8 cellular contexts compared by ENCODE assay signal in the genomic region with DNA sequence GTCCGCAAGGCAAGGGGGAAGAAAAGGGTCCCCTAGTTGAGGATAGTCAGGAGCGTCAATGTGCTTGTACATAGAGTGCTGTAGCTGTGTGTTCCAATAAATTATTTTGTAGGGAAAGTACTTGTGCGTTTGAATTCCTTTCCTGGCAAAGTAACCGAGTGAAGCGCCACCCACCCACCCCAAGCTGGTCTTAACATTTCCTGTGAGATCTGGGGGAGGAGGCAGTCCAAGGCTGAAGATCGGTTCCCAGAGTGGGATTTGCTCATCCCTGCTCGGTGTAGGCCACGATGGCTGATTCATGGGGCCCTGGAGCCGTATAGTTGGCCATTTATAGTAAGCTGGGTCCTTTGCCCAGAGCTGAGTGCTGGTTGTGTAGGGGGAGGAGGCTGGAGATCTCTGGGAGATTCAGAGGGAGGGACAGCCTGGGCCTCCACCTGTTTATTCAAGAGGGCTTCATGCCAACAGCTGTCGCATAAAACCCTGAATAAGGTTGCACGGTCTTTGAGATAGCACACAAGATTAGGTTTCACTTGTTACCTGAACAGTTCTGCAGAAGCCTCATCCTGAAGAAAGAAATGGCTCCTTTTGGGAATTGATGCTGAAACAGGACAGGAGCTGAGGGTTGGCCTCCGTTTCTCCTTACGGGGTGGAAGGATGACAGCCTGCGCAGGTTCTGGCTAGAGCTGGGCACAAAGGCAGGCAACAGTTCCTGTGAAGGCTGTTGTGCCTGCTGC. TPM values are rescaled to one million over a fixed set of nuclear protein-coding genes. Genes with fewer than 3 reads are reported as not detected.
DNase-seq lines count a peak whose midpoint lies in the region; ATAC-seq and TF ChIP-seq lines count a peak whose summit lies in the region.

No MANE protein-coding gene starts in this region.

- no peak overlapping the region for H3K23ac ChIP-seq in mesendoderm (ENCODE audit: low read length)

- H3K79me1 ChIP-seq in mesendoderm (ENCODE audit: low read length), result peaks cover 13% of the 10 kb centered on the region

- TF ChIP-seq CTCF in GM12865 (IDR thresholded peaks at IDR 0.05; ENCODE audit: insufficient read depth, low read depth, low read length, missing control alignments), result no peak

- no peak for ATAC-seq in GM19455 (IDR thresholded peaks at IDR 0.05; ENCODE audit: unreplicated experiment)

- H3K4ac ChIP-seq in mesendoderm (ENCODE audit: low read depth, low read length), result no peak overlapping the region

- no peak overlapping the region for H2AK5ac ChIP-seq in mesendoderm (ENCODE audit: low read length)

- H2BK5ac ChIP-seq in mesendoderm (ENCODE audit: low read length), result no peak overlapping the region

- peak overlapping the region; percentile 70 for H3K9ac ChIP-seq in mesendoderm (ENCODE audit: low read length)

- H3K36me3 ChIP-seq in mesendoderm (ENCODE audit: control insufficient read depth, insufficient read depth, low read length), result peaks cover 28% of the 10 kb centered on the region
- no peaks in the 10 kb centered on the region for H3K36me3 ChIP-seq in urinary bladder (ENCODE audit: insufficient read depth)

- no CpG with 5 or more reads among the region's 14 CpGs for WGBS in mesendoderm (ENCODE audit: extremely low coverage, insufficient coverage, low lambda C conversion rate)
- 8% methylated on average over 14 of the region's 14 CpGs for WGBS in urinary bladder

- H3K27me3 ChIP-seq in mesendoderm (ENCODE audit: insufficient read depth, low read length, poor library complexity), result no peaks in the 10 kb centered on the region

- no peak overlapping the region for H2BK15ac ChIP-seq in mesendoderm (replicated peaks; ENCODE audit: low read depth)

- in situ Hi-C loops in ACHN (cut with HindIII; ENCODE audit: low pct_ligation_motif_present, low pct_unique_long_range_greater_than_20kb, low sequenced_read_pairs), result no loop called here

- H3K4me3 ChIP-seq in GM12865 (ENCODE audit: low read depth, low read length) (peak overlapping the region; percentile 91), mesendoderm (ENCODE audit: low read length) (peak overlapping the region; percentile 27), urinary bladder (ENCODE audit: low read depth, low read length) (peak overlapping the region; percentile 20)

- no peak overlapping the region for H2BK120ac ChIP-seq in mesendoderm (ENCODE audit: low read depth, low read length)

- no peak overlapping the region for H3K18ac ChIP-seq in mesendoderm (ENCODE audit: low read length)

- DNase-seq in ACHN (peak; percentile 36), GM12865 (ENCODE audit: low read depth) (peak; percentile 65), cerebellum (ENCODE audit: low spot score) (peak; percentile 60), mesendoderm (no peak), globus pallidus (ENCODE audit: low spot score) (no peak)

- peaks cover 34% of the 10 kb centered on the region for H3K79me2 ChIP-seq in mesendoderm (ENCODE audit: control insufficient read depth, insufficient read depth, low read length)

- H3K4me2 ChIP-seq in mesendoderm (ENCODE audit: low read length), result peak overlapping the region; percentile 96

- H3K4me1 ChIP-seq in mesendoderm (ENCODE audit: control insufficient read depth, low read depth, low read length), result peaks cover 5% of the 10 kb centered on the region
- H3K4me1 ChIP-seq in urinary bladder (ENCODE audit: insufficient read depth), result no peaks in the 10 kb centered on the region

- peak overlapping the region; percentile 81 for H3K56ac ChIP-seq in mesendoderm (ENCODE audit: low read length)

- H4K5ac ChIP-seq in mesendoderm (ENCODE audit: low read length), result no peak overlapping the region

- H4K8ac ChIP-seq in mesendoderm (ENCODE audit: low read depth, low read length), result no peak overlapping the region

- no peak overlapping the region for H3K27ac ChIP-seq in mesendoderm (ENCODE audit: low read depth, low read length)
- H3K27ac ChIP-seq in urinary bladder (ENCODE audit: low read depth), result peak overlapping the region; percentile 27

TF ChIP-seq in PFSK-1, 5 proteins besides CTCF, POLR2A, EP300 and RAD21:
- TF ChIP-seq POLR2AphosphoS5 (IDR thresholded peaks at IDR 0.05; ENCODE audit: low read depth, low read length) (peak; percentile 86), FOXP2 (optimal IDR thresholded peaks at IDR 0.05; ENCODE audit: borderline replicate concordance, extremely low read depth, extremely low read length, insufficient read depth) (no peak), TAF1 (IDR thresholded peaks at IDR 0.05; ENCODE audit: borderline replicate concordance, insufficient read depth, low read length) (no peak), SIN3A (IDR thresholded peaks at IDR 0.05; ENCODE audit: borderline replicate concordance, insufficient read depth, low read length) (no peak)
- TF ChIP-seq, protein P1, sequence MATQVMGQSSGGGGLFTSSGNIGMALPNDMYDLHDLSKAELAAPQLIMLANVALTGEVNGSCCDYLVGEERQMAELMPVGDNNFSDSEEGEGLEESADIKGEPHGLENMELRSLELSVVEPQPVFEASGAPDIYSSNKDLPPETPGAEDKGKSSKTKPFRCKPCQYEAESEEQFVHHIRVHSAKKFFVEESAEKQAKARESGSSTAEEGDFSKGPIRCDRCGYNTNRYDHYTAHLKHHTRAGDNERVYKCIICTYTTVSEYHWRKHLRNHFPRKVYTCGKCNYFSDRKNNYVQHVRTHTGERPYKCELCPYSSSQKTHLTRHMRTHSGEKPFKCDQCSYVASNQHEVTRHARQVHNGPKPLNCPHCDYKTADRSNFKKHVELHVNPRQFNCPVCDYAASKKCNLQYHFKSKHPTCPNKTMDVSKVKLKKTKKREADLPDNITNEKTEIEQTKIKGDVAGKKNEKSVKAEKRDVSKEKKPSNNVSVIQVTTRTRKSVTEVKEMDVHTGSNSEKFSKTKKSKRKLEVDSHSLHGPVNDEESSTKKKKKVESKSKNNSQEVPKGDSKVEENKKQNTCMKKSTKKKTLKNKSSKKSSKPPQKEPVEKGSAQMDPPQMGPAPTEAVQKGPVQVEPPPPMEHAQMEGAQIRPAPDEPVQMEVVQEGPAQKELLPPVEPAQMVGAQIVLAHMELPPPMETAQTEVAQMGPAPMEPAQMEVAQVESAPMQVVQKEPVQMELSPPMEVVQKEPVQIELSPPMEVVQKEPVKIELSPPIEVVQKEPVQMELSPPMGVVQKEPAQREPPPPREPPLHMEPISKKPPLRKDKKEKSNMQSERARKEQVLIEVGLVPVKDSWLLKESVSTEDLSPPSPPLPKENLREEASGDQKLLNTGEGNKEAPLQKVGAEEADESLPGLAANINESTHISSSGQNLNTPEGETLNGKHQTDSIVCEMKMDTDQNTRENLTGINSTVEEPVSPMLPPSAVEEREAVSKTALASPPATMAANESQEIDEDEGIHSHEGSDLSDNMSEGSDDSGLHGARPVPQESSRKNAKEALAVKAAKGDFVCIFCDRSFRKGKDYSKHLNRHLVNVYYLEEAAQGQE (IDR thresholded peaks at IDR 0.05; ENCODE audit: insufficient read depth in 1 of 2, low read depth in 2 of 2, low read length in 2 of 2), result no peak

RNA-seq across cellular contexts. Expression of a gene that starts 2.4 kb away (rescaled TPM):
- 991 TPM for polyA plus RNA-seq in PFSK-1 (2012; ENCODE audit: insufficient read length, low read depth)
- total RNA-seq in cerebellum, result 70.2 TPM
- polyA plus RNA-seq in mesendoderm (2013, experiment 1 of 2), result 631 TPM
- polyA plus RNA-seq in mesendoderm (2013, experiment 2 of 2), result 629 TPM
- total RNA-seq in urinary bladder, result 154 TPM
- 633 TPM for polyA plus RNA-seq in urinary bladder

RNA-seq across cellular contexts. Expression of a gene that starts 9.8 kb away (rescaled TPM):
- 128 TPM for polyA plus RNA-seq in PFSK-1 (2012; ENCODE audit: insufficient read length, low read depth)
- 18.0 TPM for total RNA-seq in cerebellum
- polyA plus RNA-seq in mesendoderm (2013, experiment 1 of 2), result 84.4 TPM
- 84.3 TPM for polyA plus RNA-seq in mesendoderm (2013, experiment 2 of 2)
- total RNA-seq in urinary bladder, result 20.0 TPM
- 147 TPM for polyA plus RNA-seq in urinary bladder

RNA-seq across cellular contexts. Expression of a gene that starts 20.6 kb away (rescaled TPM):
- 57.0 TPM for polyA plus RNA-seq in PFSK-1 (2012; ENCODE audit: insufficient read length, low read depth)
- total RNA-seq in cerebellum (24.8 TPM), urinary bladder (12.2 TPM)
- 28.6 TPM for polyA plus RNA-seq in mesendoderm (2013, experiment 1 of 2)
- polyA plus RNA-seq in mesendoderm (2013, experiment 2 of 2), result 28.4 TPM
- polyA plus RNA-seq in urinary bladder, result 18.4 TPM

RNA-seq across cellular contexts. Expression of a gene that starts 47.8 kb away (rescaled TPM):
- not detected for polyA plus RNA-seq in PFSK-1 (2012; ENCODE audit: insufficient read length, low read depth)
- total RNA-seq in cerebellum (0.91 TPM), urinary bladder (0.11 TPM)
- polyA plus RNA-seq in mesendoderm (2013, experiment 1 of 2), result 0.21 TPM
- polyA plus RNA-seq in mesendoderm (2013, experiment 2 of 2), result 0.21 TPM
- polyA plus RNA-seq in urinary bladder, result 0.14 TPM

Comparison
In these comparisons a context has a peak if more than half of its experiments do, and no peak if none do; other contexts are left out.
1. DNase-seq: peak in ACHN (single experiment), GM12865 (single experiment) and cerebellum (single experiment); none in mesendoderm (single experiment) and globus pallidus (single experiment).
2. H3K4me3 ChIP-seq: peak in every context shown above with its lines; median percentile 91 in GM12865; 27 in mesendoderm; 20 in urinary bladder.